21 cellular contexts compared by ENCODE assay signal in genomic region chr4:153013202-153013988, GRCh38.
DNase-seq lines count a peak whose midpoint lies in the region; ATAC-seq, FAIRE-seq and TF ChIP-seq lines count a peak whose summit lies in the region.
"Had no signal": no experiment of that assay in that cellular context is flagged by ENCODE, and none has a peak within 500 bp of the region (broad histone marks: within the 10 kb centered on the region; RNA-seq: fewer than 3 reads in every experiment).

No MANE protein-coding gene starts in this region.

- H3K4me3 ChIP-seq in BLaER1 (no peak overlapping the region), GM23338 (no peak overlapping the region)
- H3K4me3 ChIP-seq: GM12878, SK-N-MC had no signal

- 0 out of 2 replicates have a peak, but pooled peaks cover 3% of the 10 kb centered on the region for H3K9me2 ChIP-seq in GM23338 (ENCODE audit: insufficient read depth)

- H3K27ac Mint-ChIP-seq in GM23338 = no peak overlapping the region
- H3K27ac Mint-ChIP-seq: T-cell had no signal

- H3K9ac ChIP-seq in BLaER1 = no peak overlapping the region

- no peak for DNase-seq in GM23338 (ENCODE audit: low spot score)
- peak; percentile 78 for DNase-seq in NCI-H2171 treated with DMSO at 0.1 percent for 48 hours (lab: John Stamatoyannopoulos, UW)
- no peak for DNase-seq in cerebellar nuclear complex (lab: John Stamatoyannopoulos, UW)
- DNase-seq: DMS153, H7, MV-4-11, NCI-H1436, NCI-H2107, NCI-H446 treated with DMSO at 0.1 percent for 48 hours, NCI-H774, T-cell had no signal

- H4K20me1 ChIP-seq in BLaER1 = no peaks in the 10 kb centered on the region
- H4K20me1 ChIP-seq in GM23338 (replicated peaks; ENCODE audit: insufficient read depth) = no peaks in the 10 kb centered on the region

- H3K4me2 ChIP-seq in BLaER1 (peak overlapping the region; percentile 17; the same call in 1 of the 2 replicates), GM23338 (no peak overlapping the region)

- no peaks in the 10 kb centered on the region for H3K27me3 ChIP-seq in BLaER1
- H3K27me3 ChIP-seq in GM23338 (ENCODE audit: insufficient read depth) = no peaks in the 10 kb centered on the region

- peak; percentile 49 for FAIRE-seq in islet of Langerhans (lab: Jason Lieb, UNC)
- FAIRE-seq: GM12878, GM19239 had no signal

- H3K79me2 ChIP-seq in GM23338 (replicated peaks; ENCODE audit: insufficient read depth) = no peaks in the 10 kb centered on the region

- no peak for ATAC-seq in GM23338
- ATAC-seq in HG02852 (IDR thresholded peaks at IDR 0.05; ENCODE audit: unreplicated experiment) = no peak
- ATAC-seq in HG03460 (IDR thresholded peaks at IDR 0.05; ENCODE audit: unreplicated experiment) = no peak
- no peak for ATAC-seq in GM18498 (IDR thresholded peaks at IDR 0.05; ENCODE audit: unreplicated experiment)
- ATAC-seq: GM12878, Panc1, Right ventricle myocardium inferior, T-cell had no signal

- H3F3A ChIP-seq in GM23338 (replicated peaks; ENCODE audit: low read depth) = no peaks in the 10 kb centered on the region

- peaks cover 27% of the 10 kb centered on the region for H3K9me3 ChIP-seq in BLaER1

- H3K4me3 Mint-ChIP-seq in GM23338 = no peak overlapping the region
- H3K4me3 Mint-ChIP-seq: T-cell had no signal

- peaks cover 8% of the 10 kb centered on the region for H3K27me3 Mint-ChIP-seq in GM23338 (ENCODE audit: insufficient read depth, low read depth, poor library complexity)
- H3K27me3 Mint-ChIP-seq: T-cell had no signal

- no peak for TF ChIP-seq CTCF in GM23338 (conservative IDR thresholded peaks at IDR 0.05; ENCODE audit: low read depth in 2 of 2)

- peaks cover 13% of the 10 kb centered on the region for H3K9me3 Mint-ChIP-seq in GM23338

- peaks cover 20% of the 10 kb centered on the region for H3K4me1 Mint-ChIP-seq in GM23338
- H3K4me1 Mint-ChIP-seq: T-cell had no signal

- H3K4me1 ChIP-seq in BLaER1 (peaks cover 7% of the 10 kb centered on the region), GM23338 (ENCODE audit: insufficient read depth) (peaks cover 12% of the 10 kb centered on the region)

- H3K27ac ChIP-seq in BLaER1 (no peak overlapping the region), GM23338 (ENCODE audit: low read depth) (no peak overlapping the region)
- H3K27ac ChIP-seq: SK-N-MC had no signal

- H3K36me3 ChIP-seq in BLaER1 (no peaks in the 10 kb centered on the region), GM23338 (ENCODE audit: insufficient read depth) (0 out of 2 replicates have a peak, but pooled peaks cover 3% of the 10 kb centered on the region)

- H3K36me3 Mint-ChIP-seq in GM23338 (ENCODE audit: low read depth) = peaks cover 7% of the 10 kb centered on the region; the same call in 2 of the 3 replicates
- H3K36me3 Mint-ChIP-seq: T-cell had no signal

- H2AFZ ChIP-seq in GM23338 = peak overlapping the region; percentile 56; the same call in 1 of the 2 replicates

TF ChIP-seq in GM23338, 12 proteins besides CTCF, POLR2A, EP300 and RAD21 (continues in another document):
- TF ChIP-seq CREB1 (CRISPR knock-in tag; IDR thresholded peaks at IDR 0.05; ENCODE audit: low read depth) (no peak), ZNF462 (CRISPR knock-in tag; IDR thresholded peaks at IDR 0.05) (no peak), POLR2AphosphoS5 (IDR thresholded peaks at IDR 0.05; ENCODE audit: low read depth) (no peak), STAT1 (IDR thresholded peaks at IDR 0.05; ENCODE audit: unreplicated experiment) (no peak), JUNB (IDR thresholded peaks at IDR 0.05; ENCODE audit: unreplicated experiment) (no peak), EZH2phosphoT487 (IDR thresholded peaks at IDR 0.05; ENCODE audit: unreplicated experiment) (no peak), ZNF331 (CRISPR knock-in tag; IDR thresholded peaks at IDR 0.05; ENCODE audit: low read depth) (no peak), NANOG (IDR thresholded peaks at IDR 0.05; ENCODE audit: borderline replicate concordance) (no peak), ETS1 (IDR thresholded peaks at IDR 0.05) (no peak), EZH2 (IDR thresholded peaks at IDR 0.05; ENCODE audit: low read depth, unreplicated experiment) (no peak), ZNF114 (CRISPR knock-in tag; IDR thresholded peaks at IDR 0.05) (no peak)
